In the genomic region with DNA sequence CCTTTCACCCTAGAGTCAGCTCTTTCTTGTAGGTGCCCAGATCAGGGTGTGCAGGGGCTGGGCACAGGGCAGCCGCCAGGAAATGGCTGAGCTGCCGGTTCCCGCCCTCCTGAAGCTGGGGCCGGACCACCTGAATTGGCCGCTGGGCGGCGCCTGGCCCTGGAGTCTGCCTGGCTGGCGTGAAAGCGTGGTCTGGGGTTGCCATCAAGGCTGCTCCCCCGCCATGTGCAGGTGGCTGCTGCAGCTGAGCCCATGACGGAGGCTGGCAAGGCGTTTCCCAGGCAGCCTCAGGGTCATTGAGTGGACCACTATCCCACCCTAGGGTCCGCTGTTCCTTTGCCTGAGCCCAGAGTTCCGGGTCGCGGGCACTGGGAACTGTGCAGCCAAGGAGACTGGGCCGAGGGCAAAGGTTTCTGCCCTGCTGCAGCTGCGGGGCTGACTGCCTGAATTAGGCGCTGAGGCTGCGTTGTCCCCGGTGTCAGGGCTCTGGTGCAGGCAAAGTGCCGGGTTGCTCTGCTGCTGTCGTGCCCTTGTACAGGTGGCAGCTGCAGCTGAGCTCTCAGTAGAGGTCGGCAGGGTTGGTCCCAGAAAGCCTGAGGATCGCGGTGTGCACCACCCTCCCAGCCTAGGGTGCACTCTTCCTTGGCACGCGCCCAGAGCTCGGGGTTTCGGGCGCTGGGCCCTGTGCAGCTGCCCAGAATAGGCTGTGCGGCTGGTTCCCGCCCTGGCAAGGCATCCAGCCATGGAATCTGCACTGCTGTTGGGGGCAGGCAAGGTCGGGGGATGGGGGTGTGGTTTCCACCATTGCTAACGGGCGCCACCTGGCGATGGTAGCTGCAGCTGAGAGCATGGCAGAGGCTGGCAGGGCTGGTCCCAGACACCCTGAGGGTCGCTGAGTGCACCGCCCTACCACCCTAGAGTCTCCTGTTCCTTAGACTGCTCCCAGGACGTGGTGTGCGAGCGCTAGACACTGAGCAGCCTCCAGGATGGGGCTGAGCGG, we compare ENCODE assay signal across 8 cellular contexts.
DNase-seq lines count a peak whose midpoint lies in the region; ATAC-seq and TF ChIP-seq lines count a peak whose summit lies in the region.
"Not testable (repeated sequence)": the region's sequence is repeated elsewhere in the genome, so short reads cannot be mapped to it uniquely, and the experiment has no call there.

No MANE protein-coding gene starts in this region.

- H3K4me3 Mint-ChIP-seq in osteocyte (ENCODE audit: unreplicated experiment), result not testable (repeated sequence)

- H3K9me3 Mint-ChIP-seq in osteocyte (ENCODE audit: unreplicated experiment), result not testable (repeated sequence)

- H3K9me3 ChIP-seq in Peyer's patch; aorta (ENCODE audit: control insufficient read depth, low read length): not testable (repeated sequence)

- ATAC-seq in GM19463 (IDR thresholded peaks at IDR 0.05; ENCODE audit: unreplicated experiment) (peak; percentile 56), left ventricle myocardium superior (peak; percentile 41), aorta (ENCODE audit: low FRiP score) (peak; percentile 63)

- H3K27ac Mint-ChIP-seq in osteocyte (ENCODE audit: unreplicated experiment), result not testable (repeated sequence)

- WGBS in aorta, 2 donors, result 66 to 69% methylated on average over 15 to 17 of the region's 43 CpGs

- intact Hi-C loops in left ventricle myocardium superior (cut with micrococcal nuclease); aorta (cut with DNase I): not testable (repeated sequence)

- not testable (repeated sequence) for H3K36me3 Mint-ChIP-seq in osteocyte (ENCODE audit: unreplicated experiment)

- DNase-seq in NCI-H1105 treated with DMSO at 0.1 percent for 48 hours (lab: John Stamatoyannopoulos, UW), result peak; percentile 10
- DNase-seq in NCI-H345 (lab: John Stamatoyannopoulos, UW), result peak; percentile 15
- DNase-seq in Peyer's patch, result peak in 2 of 3 donors; percentile 34 to 42
- peak; percentile 61 for DNase-seq in activated effector memory CD4-positive, alpha-beta T cell treated with anti-CD3 and anti-CD28 coated beads, Interleukin-2, amount 50 U/mL, for 16 hours
- not testable (repeated sequence) for DNase-seq in left ventricle myocardium superior
- peak; percentile 89 for DNase-seq in osteocyte (ENCODE audit: extremely low spot score, unreplicated experiment)
- peak; percentile 42 to 75 for DNase-seq in aorta

- not testable (repeated sequence) for H3K4me1 ChIP-seq in Peyer's patch; aorta (ENCODE audit: control insufficient read depth in 1 of 2, insufficient read depth in 2 of 2, low read length in 2 of 2)

- H3K27me3 ChIP-seq in Peyer's patch; aorta (ENCODE audit: control insufficient read depth in 1 of 2, insufficient read depth in 2 of 2, low read length in 1 of 2): not testable (repeated sequence)

- not testable (repeated sequence) for H3K4me3 ChIP-seq in Peyer's patch; aorta (ENCODE audit: low read length in 2 of 2)

- not testable (repeated sequence) for H3K36me3 ChIP-seq in Peyer's patch; aorta (ENCODE audit: control insufficient read depth in 1 of 2, insufficient read depth in 2 of 2, low read length in 1 of 2)

- TF ChIP-seq POLR2A in Peyer's patch (IDR thresholded peaks at IDR 0.05), result not testable (repeated sequence)

- not testable (repeated sequence) for H3K27me3 Mint-ChIP-seq in osteocyte (ENCODE audit: unreplicated experiment)

- not testable (repeated sequence) for TF ChIP-seq CTCF in Peyer's patch (IDR thresholded peaks at IDR 0.05); osteocyte (IDR thresholded peaks at IDR 0.05)

- not testable (repeated sequence) for H3K4me1 Mint-ChIP-seq in osteocyte (ENCODE audit: unreplicated experiment)

- not testable (repeated sequence) for H3K27ac ChIP-seq in Peyer's patch; aorta (ENCODE audit: low read depth in 1 of 2, low read length in 2 of 2)
